In the genomic region with DNA sequence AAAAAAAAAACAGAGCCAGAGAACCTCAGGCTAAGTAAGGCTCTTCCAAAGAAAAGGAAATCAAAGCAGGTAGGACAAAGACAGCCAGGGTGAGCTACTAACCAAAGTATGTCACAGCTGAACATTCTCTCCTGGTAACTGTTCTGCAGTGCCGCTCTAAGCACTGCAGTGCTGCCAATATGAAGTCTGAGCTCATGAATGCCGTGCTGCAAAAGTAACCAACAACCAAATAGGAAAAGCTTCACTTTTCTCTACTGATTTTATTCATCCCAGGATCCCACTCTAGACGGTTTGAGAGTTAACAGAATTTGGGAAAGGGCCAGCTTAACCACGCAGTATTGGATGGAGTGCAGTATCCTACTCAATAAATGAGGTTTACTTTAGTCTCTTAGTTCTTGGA, we compare ENCODE assay signal across 8 cellular contexts. TPM values are rescaled to one million over a fixed set of nuclear protein-coding genes. Genes with fewer than 3 reads are reported as not detected.
DNase-seq lines count a peak whose midpoint lies in the region; ATAC-seq, FAIRE-seq and TF ChIP-seq lines count a peak whose summit lies in the region.

No MANE protein-coding gene starts in this region.

- H3K4me3 ChIP-seq in Panc1 (ENCODE audit: low read depth in 2 of 2, low read length in 2 of 2), result no peak overlapping the region
- H3K4me3 ChIP-seq in fibroblast of lung (replicated peaks in 1 of 4; ENCODE audit: control extremely low read depth in 1 of 4, insufficient read depth in 1 of 4, low read depth in 3 of 4, low read length in 4 of 4), result peak overlapping the region in 1 of 4 experiments; percentile 14
- H3K4me3 ChIP-seq in neural progenitor cell, result no peak overlapping the region

- peaks cover 21% of the 10 kb centered on the region for H3K36me3 Mint-ChIP-seq in neural progenitor cell

- BruUV-seq in Panc1 (replicated peaks; lab: Mats Ljungman, UMichigan), result no TSS peak

- H4K20me1 ChIP-seq in fibroblast of lung (ENCODE audit: control insufficient read depth, extremely low read depth, insufficient read depth, low read length), result no peaks in the 10 kb centered on the region
- H4K20me1 ChIP-seq in neural progenitor cell (ENCODE audit: low read depth), result peaks cover 53% of the 10 kb centered on the region

- peaks cover 35% of the 10 kb centered on the region for H3K4me1 ChIP-seq in Panc1 (ENCODE audit: control insufficient read depth, insufficient read depth, low read length)
- peaks cover 15% of the 10 kb centered on the region for H3K4me1 ChIP-seq in fibroblast of lung (ENCODE audit: control insufficient read depth, extremely low read depth, insufficient read depth, low read length)
- H3K4me1 ChIP-seq in neural progenitor cell, result peaks cover 37% of the 10 kb centered on the region

- no peaks in the 10 kb centered on the region for H3K36me3 ChIP-seq in Panc1 (ENCODE audit: control insufficient read depth, insufficient read depth, low read length)
- no peaks in the 10 kb centered on the region for H3K36me3 ChIP-seq in fibroblast of lung (ENCODE audit: control insufficient read depth, insufficient read depth, low read length)
- H3K36me3 ChIP-seq in neural progenitor cell, result no peaks in the 10 kb centered on the region

- H3K9ac ChIP-seq in fibroblast of lung (ENCODE audit: insufficient read depth, low read length) (no peak overlapping the region), neural progenitor cell (no peak overlapping the region)

- H3F3A ChIP-seq in neural progenitor cell (ENCODE audit: low read depth), result peaks cover 11% of the 10 kb centered on the region

- peaks cover 46% of the 10 kb centered on the region for H3K4me1 Mint-ChIP-seq in neural progenitor cell

- no peak overlapping the region for H2AFZ ChIP-seq in fibroblast of lung (ENCODE audit: low read length)
- H2AFZ ChIP-seq in neural progenitor cell (replicated peaks), result no peak overlapping the region

- no peak overlapping the region for H3K4me3 Mint-ChIP-seq in neural progenitor cell

- FAIRE-seq in urothelium cell line (lab: Jason Lieb, UNC), result no peak

- POLR2A ChIA-PET in Panc1 (lab: Charles Lee), result interaction anchor here (0.5 to 0.7 kb wide), 2 partner anchors 11 to 14 kb away, joined by 3 to 5 read pairs; no protein-coding TSS in a partner anchor

- TF ChIP-seq CTCF in Panc1 (IDR thresholded peaks at IDR 0.05) (no peak), fibroblast of lung (conservative IDR thresholded peaks at IDR 0.05 in 1 of 2, IDR thresholded peaks at IDR 0.05 in 1 of 2; ENCODE audit: low read depth in 1 of 2, low read length in 2 of 2) (no peak), neural progenitor cell (IDR thresholded peaks at IDR 0.05) (no peak), omental fat pad (IDR thresholded peaks at IDR 0.05) (no peak)

- DNase-seq in EH (ENCODE audit: low read depth) (peak; percentile 20), Panc1 (ENCODE audit: low read depth, low spot score) (no peak), fibroblast of lung (ENCODE audit: low read depth in 2 of 2) (peak; percentile 34 to 81), neural progenitor cell (ENCODE audit: low spot score) (peak; percentile 32), omental fat pad (ENCODE audit: low spot score) (no peak), urothelium cell line (ENCODE audit: low spot score) (no peak)

- H3K9me3 Mint-ChIP-seq in neural progenitor cell, result no peaks in the 10 kb centered on the region

- H3K27me3 ChIP-seq in Panc1 (ENCODE audit: control insufficient read depth, insufficient read depth, low read length) (no peaks in the 10 kb centered on the region), fibroblast of lung (ENCODE audit: control insufficient read depth, insufficient read depth, low read length) (no peaks in the 10 kb centered on the region), neural progenitor cell (no peaks in the 10 kb centered on the region)

- ATAC-seq in Panc1, result no peak
- no peak for ATAC-seq in omental fat pad (ENCODE audit: low FRiP score)
- no peak for ATAC-seq in GM18520 (IDR thresholded peaks at IDR 0.05; ENCODE audit: unreplicated experiment)
- ATAC-seq in GM21528 (IDR thresholded peaks at IDR 0.05; ENCODE audit: low FRiP score, unreplicated experiment), result no peak

- H3K27ac Mint-ChIP-seq in neural progenitor cell, result no peak overlapping the region

- no peak overlapping the region for H3K4me2 ChIP-seq in fibroblast of lung (ENCODE audit: extremely low read depth, insufficient read depth, low read length)
- peak overlapping the region; percentile 86 for H3K4me2 ChIP-seq in neural progenitor cell

- H3K9me3 ChIP-seq in Panc1 (ENCODE audit: control insufficient read depth, insufficient read depth, low read depth, low read length), result no peaks in the 10 kb centered on the region
- no peaks in the 10 kb centered on the region for H3K9me3 ChIP-seq in fibroblast of lung (ENCODE audit: control insufficient read depth, insufficient read depth, low read depth, low read length)
- no peaks in the 10 kb centered on the region for H3K9me3 ChIP-seq in neural progenitor cell (ENCODE audit: low read depth)

- H3K27me3 Mint-ChIP-seq in neural progenitor cell (ENCODE audit: insufficient read depth, low read depth), result peaks cover 3% of the 10 kb centered on the region

- 0 out of 2 replicates have a peak overlapping the region, but pooled peaks have one; percentile 2 for H3K27ac ChIP-seq in Panc1 (ENCODE audit: low read length)
- no peak overlapping the region for H3K27ac ChIP-seq in fibroblast of lung (ENCODE audit: insufficient read depth, low read length)
- no peak overlapping the region for H3K27ac ChIP-seq in neural progenitor cell

- CTCF ChIA-PET in Panc1 (lab: Charles Lee), result interaction anchor here (0.6 to 0.7 kb wide), 2 partner anchors 12 to 82 kb away, joined by 3 to 10 read pairs; no protein-coding TSS in a partner anchor

- H3K79me2 ChIP-seq in fibroblast of lung (ENCODE audit: control insufficient read depth, insufficient read depth, low read length), result peaks cover 65% of the 10 kb centered on the region
- H3K79me2 ChIP-seq in neural progenitor cell (ENCODE audit: low read depth), result peaks cover 83% of the 10 kb centered on the region

- in situ Hi-C loops in Panc1 (cut with HindIII; ENCODE audit: low pct_unique_long_range_greater_than_20kb, low sequenced_read_pairs), result no loop called here

- intact Hi-C loops in Panc1 (cut with micrococcal nuclease; ENCODE audit: unreplicated experiment), result no loop called here

RNA-seq across cellular contexts. Expression of a gene that starts 3.5 kb away (rescaled TPM):
- total RNA-seq in Panc1 (2021; ENCODE audit: unreplicated experiment), result 39.7 TPM
- polyA plus RNA-seq in Panc1 (2012; ENCODE audit: insufficient read length), result 24.4 TPM
- total RNA-seq in fibroblast of lung, result 11.8 and 22.8 TPM in 2 replicates
- polyA plus RNA-seq in fibroblast of lung, result 7.1 and 9.7 TPM in 2 replicates
- 11.7 and 13.1 TPM in 2 replicates for polyA plus RNA-seq in fibroblast of lung (2012)
- polyA minus RNA-seq in fibroblast of lung (ENCODE audit: low replicate concordance), result 35.1 and 35.2 TPM in 2 replicates
- total RNA-seq in neural progenitor cell (ENCODE audit: low replicate concordance), result 19.7 and 24.4 TPM in 2 replicates
- 10 to 100 TPM; 31.2 to 54.6 (median 50.2) TPM for total RNA-seq in omental fat pad

RNA-seq across cellular contexts. Expression of a gene that starts 49.3 kb away (rescaled TPM):
- total RNA-seq in Panc1 (2021; ENCODE audit: unreplicated experiment), result 179 TPM
- polyA plus RNA-seq in Panc1 (2012; ENCODE audit: insufficient read length), result 118 TPM
- 110 and 112 TPM in 2 replicates for total RNA-seq in fibroblast of lung
- polyA plus RNA-seq in fibroblast of lung, result 56.2 and 70.8 TPM in 2 replicates
- 48.6 and 52.1 TPM in 2 replicates for polyA plus RNA-seq in fibroblast of lung (2012)
- 118 and 133 TPM in 2 replicates for polyA minus RNA-seq in fibroblast of lung (ENCODE audit: low replicate concordance)
- 161 and 203 TPM in 2 replicates for total RNA-seq in neural progenitor cell (ENCODE audit: low replicate concordance)
- 100 to 1,000 TPM in 2 of 4 donors, 10 to 100 TPM in 2; 76.0 to 108 (median 98.6) TPM for total RNA-seq in omental fat pad

Comparison
In these comparisons a context has a peak if more than half of its experiments do, and no peak if none do; other contexts are left out.
1. DNase-seq: peak in EH (single experiment), fibroblast of lung (2 of 2) and neural progenitor cell (single experiment); none in Panc1 (single experiment), omental fat pad (single experiment) and urothelium cell line (single experiment).